8 cellular contexts compared by ENCODE assay signal in genomic region chr17:17206149-17206912, GRCh38. TPM values are rescaled to one million over a fixed set of nuclear protein-coding genes. Genes with fewer than 3 reads are reported as not detected.
A peak's percentile ranks its signal among the peaks of the same experiment; 100 is the strongest.
DNase-seq lines count a peak whose midpoint lies in the region; ATAC-seq and TF ChIP-seq lines count a peak whose summit lies in the region.

PLD6 (minus strand) TSS chr17:17206333; CDS start chr17:17206286, 47 bp downstream.

- peak; percentile 82 for ATAC-seq in omental fat pad (ENCODE audit: low FRiP score)

- peak; percentile 53 for TF ChIP-seq POLR2A in GM19193 (IDR thresholded peaks at IDR 0.05; ENCODE audit: extremely low read depth, insufficient read depth, insufficient read length)
- TF ChIP-seq POLR2A in erythroblast (IDR thresholded peaks at IDR 0.05; ENCODE audit: low read length) = peak; percentile 49

- DNase-seq in AG10803 (ENCODE audit: low read depth) = peak; percentile 63
- peak; percentile 61 for DNase-seq in HT-29 (ENCODE audit: low spot score)
- DNase-seq in OCI-M1 (lab: John Stamatoyannopoulos, UW) = peak; percentile 91
- DNase-seq in activated CD8-positive, alpha-beta memory T cell treated with anti-CD3 and anti-CD28 coated beads, Interleukin-2, amount 50 U/mL, for 48 hours = peak; percentile 93
- peak; percentile 93 to 96 for DNase-seq in erythroblast (lab: John Stamatoyannopoulos, UW)
- peak; percentile 85 for DNase-seq in omental fat pad (ENCODE audit: low spot score)

- H3K9me3 ChIP-seq in thymus (ENCODE audit: control insufficient read depth) = peaks cover 3% of the 10 kb centered on the region

- no peak for TF ChIP-seq CTCF in AG10803 (conservative IDR thresholded peaks at IDR 0.05; ENCODE audit: low read length)
- no peak for TF ChIP-seq CTCF in omental fat pad (IDR thresholded peaks at IDR 0.05)

- peaks cover 12% of the 10 kb centered on the region for H3K4me1 ChIP-seq in thymus (ENCODE audit: control insufficient read depth, insufficient read depth, low read length)

- 35% methylated on average over 77 of the region's 77 CpGs for WGBS in thymus

- peak within 1 kb of the TSS; percentile 56 for H3K27ac ChIP-seq in thymus (ENCODE audit: low read depth)

- H3K36me3 ChIP-seq in thymus (ENCODE audit: control insufficient read depth, insufficient read depth) = peaks cover 4% of the 10 kb centered on the region

- H3K4me3 ChIP-seq in AG10803 (ENCODE audit: low read length) (peak within 1 kb of the TSS; percentile 61), thymus (ENCODE audit: low read length) (peak within 1 kb of the TSS; percentile 45)

- no peaks in the 10 kb centered on the region for H3K27me3 ChIP-seq in thymus (ENCODE audit: control insufficient read depth, insufficient read depth)

RNA-seq across cellular contexts. Expression of gene PLD6, which starts in this region (rescaled TPM):
- total RNA-seq in HT-29 (2014; rRNA removed; shearing (Covaris generic)) = 3.5 and 3.9 TPM in 2 replicates
- 10 to 100 TPM in 1 of 4 donors, 1 to 10 TPM in 3; 1.9 to 14.1 (median 6.5) TPM for total RNA-seq in omental fat pad
- 3.8 TPM for polyA plus RNA-seq in thymus

Comparison
In these comparisons a context has a peak if more than half of its experiments do, and no peak if none do; other contexts are left out.
1. Peak in every context shown above with its lines: DNase-seq, ATAC-seq, H3K4me3 ChIP-seq and H3K27ac ChIP-seq.